8 cellular contexts compared by ENCODE assay signal in genomic region chr6:14743465-14744211, GRCh38.
DNase-seq lines count a peak whose midpoint lies in the region; ATAC-seq and TF ChIP-seq lines count a peak whose summit lies in the region.

No MANE protein-coding gene starts in this region.

- H3K27ac Mint-ChIP-seq in chondrocyte (ENCODE audit: unreplicated experiment) = peak overlapping the region; percentile 100

- no peaks in the 10 kb centered on the region for H3K9me3 ChIP-seq in upper lobe of right lung

- H3K4me1 Mint-ChIP-seq in chondrocyte (ENCODE audit: low read depth) = peaks cover 65% of the 10 kb centered on the region

- peaks cover 5% of the 10 kb centered on the region for H3K4me1 ChIP-seq in upper lobe of right lung

- peak; percentile 57 for ATAC-seq in HG02852 (IDR thresholded peaks at IDR 0.05; ENCODE audit: unreplicated experiment)
- ATAC-seq in upper lobe of right lung = peak; percentile 89
- ATAC-seq in HG02885 (IDR thresholded peaks at IDR 0.05; ENCODE audit: poor library complexity, unreplicated experiment) = no peak

- no peaks in the 10 kb centered on the region for H3K27me3 Mint-ChIP-seq in chondrocyte (ENCODE audit: low read depth)

- no peaks in the 10 kb centered on the region for H3K27me3 ChIP-seq in upper lobe of right lung

- peaks cover 15% of the 10 kb centered on the region for H3K9me3 Mint-ChIP-seq in chondrocyte (ENCODE audit: low read depth)

- H3K4me3 ChIP-seq in upper lobe of right lung = no peak overlapping the region

- TF ChIP-seq CTCF in chondrocyte (IDR thresholded peaks at IDR 0.05) (no peak), upper lobe of right lung (IDR thresholded peaks at IDR 0.05) (no peak)

- no peak overlapping the region for H3K27ac ChIP-seq in upper lobe of right lung

- no peaks in the 10 kb centered on the region for H3K36me3 Mint-ChIP-seq in chondrocyte (ENCODE audit: low read depth)

- H3K4me3 Mint-ChIP-seq in chondrocyte (ENCODE audit: unreplicated experiment) = peak overlapping the region; percentile 26

- peak; percentile 36 for DNase-seq in activated CD4-positive, CD25-positive, alpha-beta regulatory T cell treated with anti-CD3 and anti-CD28 coated beads, Interleukin-2, amount 50 U/mL, for 16 hours (ENCODE audit: low read depth, low spot score)
- DNase-seq in chondrocyte (ENCODE audit: low spot score) (no peak), non-pigmented ciliary epithelial cell (ENCODE audit: low read depth) (peak; percentile 97), upper lobe of right lung (no peak), DMS79 treated with DMSO at 0.1 percent for 48 hours (lab: John Stamatoyannopoulos, UW) (no peak), DMS 273 (lab: John Stamatoyannopoulos, UW; ENCODE audit: unreplicated experiment) (no peak)

- H3K36me3 ChIP-seq in upper lobe of right lung = no peaks in the 10 kb centered on the region

- intact Hi-C loops in upper lobe of right lung (cut with DNase I) = no loop called here

Comparison
In these comparisons a context has a peak if more than half of its experiments do, and no peak if none do; other contexts are left out.
1. DNase-seq: peak in activated CD4-positive, CD25-positive, alpha-beta regulatory T cell treated with anti-CD3 and anti-CD28 coated beads, Interleukin-2, amount 50 U/mL, for 16 hours (single experiment) and non-pigmented ciliary epithelial cell (single experiment); none in chondrocyte (single experiment), upper lobe of right lung (single experiment), DMS79 treated with DMSO at 0.1 percent for 48 hours (single experiment) and DMS 273 (single experiment).